Comparison of ENCODE assay signal across 11 cellular contexts in the genomic region with DNA sequence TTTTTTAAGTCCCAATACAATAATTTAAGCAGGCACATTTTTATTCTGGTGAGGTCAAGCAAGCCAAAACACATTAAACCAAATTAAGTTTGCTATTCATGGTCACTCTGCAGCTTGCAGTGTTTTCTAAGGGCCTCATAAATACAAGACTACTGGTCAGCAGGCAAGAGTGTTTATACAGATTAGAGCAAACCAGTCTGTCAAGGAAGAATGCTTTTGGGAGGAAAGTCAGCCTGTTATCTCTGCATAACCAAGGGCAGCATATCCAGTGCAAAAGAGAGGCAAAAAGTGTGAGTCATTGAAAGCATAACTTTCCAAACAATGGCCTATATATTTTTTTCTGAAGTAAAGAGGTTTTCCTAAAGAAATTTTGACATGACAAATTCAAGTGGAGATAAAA. TPM values are rescaled to one million over a fixed set of nuclear protein-coding genes. Genes with fewer than 3 reads are reported as not detected.
DNase-seq lines count a peak whose midpoint lies in the region; ATAC-seq and TF ChIP-seq lines count a peak whose summit lies in the region.
"Had no signal": no experiment of that assay in that cellular context is flagged by ENCODE, and none has a peak within 500 bp of the region (broad histone marks: within the 10 kb centered on the region; RNA-seq: fewer than 3 reads in every experiment).

No MANE protein-coding gene starts in this region.

- H3K9ac ChIP-seq in SK-N-SH (no peak overlapping the region), MM.1S (ENCODE audit: low read length) (no peak overlapping the region)

- H3K9me2 ChIP-seq in SK-N-SH (no peaks in the 10 kb centered on the region), MM.1S (replicated peaks; ENCODE audit: insufficient read depth, low read length) (no peaks in the 10 kb centered on the region)

- H3K4me1 ChIP-seq in SK-N-SH (ENCODE audit: control insufficient read depth in 1 of 2, insufficient read depth in 2 of 2, low read depth in 1 of 2, low read length in 1 of 2) (peaks cover 2 to 37% of the 10 kb centered on the region in 2 experiments), MM.1S (ENCODE audit: low read length) (no peaks in the 10 kb centered on the region)

- H3K27me3 ChIP-seq in SK-N-SH (ENCODE audit: insufficient read depth) (no peaks in the 10 kb centered on the region), MM.1S (replicated peaks; ENCODE audit: insufficient read depth, low read length) (no peaks in the 10 kb centered on the region)

- peak; percentile 88 for ATAC-seq in omental fat pad (ENCODE audit: low FRiP score)

- TF ChIP-seq RAD21 in SK-N-SH (IDR thresholded peaks at IDR 0.05; ENCODE audit: low read length): no peak

- CTCF ChIA-PET in SK-N-SH (lab: Yijun Ruan, JAX): no interaction called here

- H3K9me3 ChIP-seq in SK-N-SH: no peaks in the 10 kb centered on the region
- H3K9me3 ChIP-seq in MM.1S (replicated peaks; ENCODE audit: insufficient read depth, low read length): no peaks in the 10 kb centered on the region

- H4K20me1 ChIP-seq in SK-N-SH (ENCODE audit: insufficient read depth) (peaks cover 2% of the 10 kb centered on the region; the same call in 1 of the 2 replicates), MM.1S (ENCODE audit: insufficient read depth, low read length) (no peaks in the 10 kb centered on the region)

- POLR2A ChIA-PET in SK-N-SH (lab: Yijun Ruan, JAX): no interaction called here

- H2AFZ ChIP-seq in SK-N-SH (ENCODE audit: low read depth): no peak overlapping the region
- no peak overlapping the region for H2AFZ ChIP-seq in MM.1S (ENCODE audit: low read length)

- no peak for TF ChIP-seq CTCF in SK-N-SH (IDR thresholded peaks at IDR 0.05)
- TF ChIP-seq CTCF in fibroblast of pulmonary artery (IDR thresholded peaks at IDR 0.05; ENCODE audit: low read length, missing control alignments): no peak
- TF ChIP-seq CTCF in omental fat pad (IDR thresholded peaks at IDR 0.05): no peak
- no peak for TF ChIP-seq CTCF in MM.1S (IDR thresholded peaks at IDR 0.05; ENCODE audit: low read length)

- H3F3A ChIP-seq in SK-N-SH (replicated peaks; ENCODE audit: insufficient read depth) (peaks cover 16% of the 10 kb centered on the region), MM.1S (ENCODE audit: insufficient read depth, low read length) (no peaks in the 10 kb centered on the region)

- H3K4me3 ChIP-seq in SK-N-SH (ENCODE audit: low read depth in 2 of 2, low read length in 1 of 2): no peak overlapping the region
- no peak overlapping the region for H3K4me3 ChIP-seq in fibroblast of pulmonary artery (replicated peaks; ENCODE audit: low read depth, low read length)
- H3K4me3 ChIP-seq in MM.1S (ENCODE audit: low read length): no peak overlapping the region

- TF ChIP-seq EP300 in SK-N-SH (IDR thresholded peaks at IDR 0.05; ENCODE audit: borderline replicate concordance in 1 of 2, low read depth in 1 of 2, low read length in 1 of 2): no peak

- DNase-seq in DMS53 treated with DMSO at 0.1 percent for 48 hours (lab: John Stamatoyannopoulos, UW; ENCODE audit: unreplicated experiment): peak; percentile 76
- no peak for DNase-seq in SK-N-SH
- DNase-seq in fibroblast of pulmonary artery (ENCODE audit: low read depth): peak; percentile 93
- no peak for DNase-seq in omental fat pad (ENCODE audit: low spot score)
- DNase-seq in medulla oblongata (ENCODE audit: extremely low spot score): no peak
- DNase-seq in substantia nigra (lab: John Stamatoyannopoulos, UW): no peak
- no peak for DNase-seq in MM.1S
- DNase-seq in RPMI8226: no peak
- DNase-seq: cortex of kidney, DND-41, NCI-H446 had no signal

- H3K27ac ChIP-seq in SK-N-SH (ENCODE audit: low read depth in 2 of 2, low read length in 1 of 2) (peak overlapping the region; percentile 62 to 77), substantia nigra (ENCODE audit: low read depth, low read length, poor library complexity, severe bottlenecking) (no peak overlapping the region), MM.1S (ENCODE audit: low read length) (no peak overlapping the region)

- peak overlapping the region; percentile 32 for H3K4me2 ChIP-seq in SK-N-SH
- H3K4me2 ChIP-seq in MM.1S (ENCODE audit: low read depth, low read length): no peak overlapping the region

- H3K36me3 ChIP-seq in SK-N-SH (replicated peaks in 1 of 2; ENCODE audit: control insufficient read depth in 1 of 2, insufficient read depth in 2 of 2, low read length in 1 of 2) (no peaks in the 10 kb centered on the region), MM.1S (replicated peaks; ENCODE audit: insufficient read depth, low read length) (no peaks in the 10 kb centered on the region)

- H3K79me2 ChIP-seq in SK-N-SH (ENCODE audit: insufficient read depth) (no peaks in the 10 kb centered on the region), MM.1S (ENCODE audit: low read length) (no peaks in the 10 kb centered on the region)

TF ChIP-seq in SK-N-SH, 30 proteins besides CTCF, POLR2A, EP300 and RAD21:
- TF ChIP-seq JUND (IDR thresholded peaks at IDR 0.05) (peak; percentile 58), SIN3A (IDR thresholded peaks at IDR 0.05; ENCODE audit: borderline replicate concordance, low read depth, low read length) (0 out of 2 replicates have a peak, but pooled peaks have one; percentile 62), TEAD4 (IDR thresholded peaks at IDR 0.05; ENCODE audit: borderline replicate concordance, insufficient read depth) (0 out of 2 replicates have a peak, but pooled peaks have one; percentile 33), GATA2 (CRISPR knock-in tag; IDR thresholded peaks at IDR 0.05) (no peak), FOSL2 (IDR thresholded peaks at IDR 0.05; ENCODE audit: borderline replicate concordance, low read depth) (peak; percentile 53; the same call in 1 of the 2 replicates), TCF12 (IDR thresholded peaks at IDR 0.05) (peak; percentile 69)
- TF ChIP-seq, protein P1, sequence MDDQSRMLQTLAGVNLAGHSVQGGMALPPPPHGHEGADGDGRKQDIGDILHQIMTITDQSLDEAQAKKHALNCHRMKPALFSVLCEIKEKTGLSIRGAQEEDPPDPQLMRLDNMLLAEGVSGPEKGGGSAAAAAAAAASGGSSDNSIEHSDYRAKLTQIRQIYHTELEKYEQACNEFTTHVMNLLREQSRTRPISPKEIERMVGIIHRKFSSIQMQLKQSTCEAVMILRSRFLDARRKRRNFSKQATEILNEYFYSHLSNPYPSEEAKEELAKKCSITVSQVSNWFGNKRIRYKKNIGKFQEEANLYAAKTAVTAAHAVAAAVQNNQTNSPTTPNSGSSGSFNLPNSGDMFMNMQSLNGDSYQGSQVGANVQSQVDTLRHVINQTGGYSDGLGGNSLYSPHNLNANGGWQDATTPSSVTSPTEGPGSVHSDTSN (IDR thresholded peaks at IDR 0.05): peak; percentile 80
- TF ChIP-seq, protein P2, sequence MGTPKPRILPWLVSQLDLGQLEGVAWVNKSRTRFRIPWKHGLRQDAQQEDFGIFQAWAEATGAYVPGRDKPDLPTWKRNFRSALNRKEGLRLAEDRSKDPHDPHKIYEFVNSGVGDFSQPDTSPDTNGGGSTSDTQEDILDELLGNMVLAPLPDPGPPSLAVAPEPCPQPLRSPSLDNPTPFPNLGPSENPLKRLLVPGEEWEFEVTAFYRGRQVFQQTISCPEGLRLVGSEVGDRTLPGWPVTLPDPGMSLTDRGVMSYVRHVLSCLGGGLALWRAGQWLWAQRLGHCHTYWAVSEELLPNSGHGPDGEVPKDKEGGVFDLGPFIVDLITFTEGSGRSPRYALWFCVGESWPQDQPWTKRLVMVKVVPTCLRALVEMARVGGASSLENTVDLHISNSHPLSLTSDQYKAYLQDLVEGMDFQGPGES (IDR thresholded peaks at IDR 0.05; ENCODE audit: low read depth, low read length): no peak
- TF ChIP-seq, protein P3, sequence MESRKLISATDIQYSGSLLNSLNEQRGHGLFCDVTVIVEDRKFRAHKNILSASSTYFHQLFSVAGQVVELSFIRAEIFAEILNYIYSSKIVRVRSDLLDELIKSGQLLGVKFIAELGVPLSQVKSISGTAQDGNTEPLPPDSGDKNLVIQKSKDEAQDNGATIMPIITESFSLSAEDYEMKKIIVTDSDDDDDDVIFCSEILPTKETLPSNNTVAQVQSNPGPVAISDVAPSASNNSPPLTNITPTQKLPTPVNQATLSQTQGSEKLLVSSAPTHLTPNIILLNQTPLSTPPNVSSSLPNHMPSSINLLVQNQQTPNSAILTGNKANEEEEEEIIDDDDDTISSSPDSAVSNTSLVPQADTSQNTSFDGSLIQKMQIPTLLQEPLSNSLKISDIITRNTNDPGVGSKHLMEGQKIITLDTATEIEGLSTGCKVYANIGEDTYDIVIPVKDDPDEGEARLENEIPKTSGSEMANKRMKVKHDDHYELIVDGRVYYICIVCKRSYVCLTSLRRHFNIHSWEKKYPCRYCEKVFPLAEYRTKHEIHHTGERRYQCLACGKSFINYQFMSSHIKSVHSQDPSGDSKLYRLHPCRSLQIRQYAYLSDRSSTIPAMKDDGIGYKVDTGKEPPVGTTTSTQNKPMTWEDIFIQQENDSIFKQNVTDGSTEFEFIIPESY (IDR thresholded peaks at IDR 0.05; ENCODE audit: borderline replicate concordance, low read depth): no peak; the same call in 1 of the 2 replicates
TF ChIP-seq in SK-N-SH: peak in this region for 6.

RNA-seq across cellular contexts. Expression of a gene that starts 29.7 kb away (rescaled TPM):
- polyA plus RNA-seq in SK-N-SH (2012; rRNA removed): 5.7 and 6.7 TPM in 2 replicates
- polyA plus RNA-seq in SK-N-SH (2012; cell fraction: cytosol; rRNA removed): 7.5 and 9.5 TPM in 2 replicates
- 3.0 and 4.8 TPM in 2 replicates for polyA plus RNA-seq in SK-N-SH (2012; cell fraction: nucleus; rRNA removed)
- 1 to 10 TPM; 2.0 to 3.1 (median 2.4) TPM for total RNA-seq in omental fat pad

Comparison
In these comparisons a context has a peak if more than half of its experiments do, and no peak if none do; other contexts are left out.
1. DNase-seq: peak in DMS53 treated with DMSO at 0.1 percent for 48 hours (single experiment) and fibroblast of pulmonary artery (single experiment); none in SK-N-SH (single experiment), omental fat pad (single experiment), medulla oblongata (single experiment), substantia nigra (0 of 49), MM.1S (single experiment) and RPMI8226 (single experiment).
2. H3K27ac ChIP-seq: peak in SK-N-SH (2 of 2); none in substantia nigra (single experiment) and MM.1S (single experiment).